Comparison of ENCODE assay signal across 1 cellular context in genomic region chr16:9047689-9048301, GRCh38.
TF ChIP-seq lines count a peak whose summit lies in the region.

No MANE protein-coding gene starts in this region.

TF ChIP-seq in GM12878, 131 proteins besides CTCF, POLR2A, EP300 and RAD21 (continued from another document and continues in another):
- TF ChIP-seq ZZZ3 (IDR thresholded peaks at IDR 0.05; ENCODE audit: control insufficient read depth, insufficient read length, low read depth): no peak
- TF ChIP-seq FOXM1 (IDR thresholded peaks at IDR 0.05; ENCODE audit: low read depth, low read length): peak; percentile 20; the same call in 1 of the 2 replicates
- TF ChIP-seq NR2C1 (IDR thresholded peaks at IDR 0.05): no peak
- TF ChIP-seq ESRRA (IDR thresholded peaks at IDR 0.05; ENCODE audit: low read length): no peak
- no peak for TF ChIP-seq USF2 (IDR thresholded peaks at IDR 0.05; ENCODE audit: borderline replicate concordance, low read depth, low read length)
- no peak for TF ChIP-seq MTA3 (IDR thresholded peaks at IDR 0.05; ENCODE audit: borderline replicate concordance, low read length)
- TF ChIP-seq CEBPB (IDR thresholded peaks at IDR 0.05; ENCODE audit: borderline replicate concordance in 1 of 2, low read depth in 2 of 2, low read length in 2 of 2): no peak
- no peak for TF ChIP-seq NKRF (conservative IDR thresholded peaks at IDR 0.05)
- no peak for TF ChIP-seq CUX1 (IDR thresholded peaks at IDR 0.05; ENCODE audit: insufficient replicate concordance, low read depth, low read length)
- no peak for TF ChIP-seq HDAC2 (IDR thresholded peaks at IDR 0.05)
- no peak for TF ChIP-seq TAF1 (IDR thresholded peaks at IDR 0.05; ENCODE audit: borderline replicate concordance, low read depth, low read length)
- TF ChIP-seq RFX5 (IDR thresholded peaks at IDR 0.05; ENCODE audit: low read depth, low read length): no peak
- TF ChIP-seq ZNF24 (IDR thresholded peaks at IDR 0.05): no peak
- no peak for TF ChIP-seq NR2C2 (IDR thresholded peaks at IDR 0.05; ENCODE audit: borderline replicate concordance, control insufficient read depth, insufficient read length, low read depth)
- TF ChIP-seq GATAD2B (conservative IDR thresholded peaks at IDR 0.05; ENCODE audit: low read depth): 0 out of 2 replicates have a peak, but pooled peaks have one; percentile 23
- no peak for TF ChIP-seq HCFC1 (IDR thresholded peaks at IDR 0.05; ENCODE audit: low read length)
- no peak for TF ChIP-seq ZBTB33 (IDR thresholded peaks at IDR 0.05)
- no peak for TF ChIP-seq ZBTB4 (CRISPR knock-in tag; IDR thresholded peaks at IDR 0.05)
- no peak for TF ChIP-seq POU2F2 (IDR thresholded peaks at IDR 0.05; ENCODE audit: borderline replicate concordance, low read depth, low read length)
- no peak for TF ChIP-seq HDAC6 (IDR thresholded peaks at IDR 0.05; ENCODE audit: unreplicated experiment)
- TF ChIP-seq MAX (IDR thresholded peaks at IDR 0.05; ENCODE audit: low read depth, low read length): no peak
- no peak for TF ChIP-seq BCLAF1 (IDR thresholded peaks at IDR 0.05)
- TF ChIP-seq EGR1 (IDR thresholded peaks at IDR 0.05; ENCODE audit: borderline replicate concordance in 1 of 2, low read depth in 2 of 2, low read length in 2 of 2): 0 out of 3 replicates have a peak, but pooled peaks of 1 of the 2 experiments have one; percentile 47
- no peak for TF ChIP-seq TCF7 (IDR thresholded peaks at IDR 0.05; ENCODE audit: borderline replicate concordance)
- no peak for TF ChIP-seq YBX1 (IDR thresholded peaks at IDR 0.05)
- no peak for TF ChIP-seq CHD4 (IDR thresholded peaks at IDR 0.05)
- peak; percentile 40; the same call in 1 of the 2 replicates for TF ChIP-seq CREM (IDR thresholded peaks at IDR 0.05; ENCODE audit: low read depth)
- TF ChIP-seq DPF2 (IDR thresholded peaks at IDR 0.05): peak; percentile 74
- peak; percentile 88 for TF ChIP-seq JUNB (IDR thresholded peaks at IDR 0.05)
- no peak for TF ChIP-seq SUZ12 (IDR thresholded peaks at IDR 0.05; ENCODE audit: unreplicated experiment)
- no peak for TF ChIP-seq ZNF207 (IDR thresholded peaks at IDR 0.05; ENCODE audit: borderline replicate concordance)
- TF ChIP-seq RELA (IDR thresholded peaks at IDR 0.05; ENCODE audit: borderline replicate concordance, partially characterized antibody): no peak
- peak; percentile 46; the same call in 1 of the 2 replicates for TF ChIP-seq JUND (IDR thresholded peaks at IDR 0.05; ENCODE audit: low read depth, low read length)
- TF ChIP-seq NBN (IDR thresholded peaks at IDR 0.05): no peak
- TF ChIP-seq ZSCAN29 (IDR thresholded peaks at IDR 0.05): no peak
- peak; percentile 57; the same call in 1 of the 2 replicates for TF ChIP-seq ATF7 (IDR thresholded peaks at IDR 0.05; ENCODE audit: low read depth)
- TF ChIP-seq STAT3 (IDR thresholded peaks at IDR 0.05; ENCODE audit: low read depth, low read length): no peak
- no peak for TF ChIP-seq KDM1A (IDR thresholded peaks at IDR 0.05; ENCODE audit: borderline replicate concordance)
- peak; percentile 48; the same call in 1 of the 2 replicates for TF ChIP-seq ATF2 (IDR thresholded peaks at IDR 0.05; ENCODE audit: low read length)
- no peak for TF ChIP-seq TBL1XR1 (IDR thresholded peaks at IDR 0.05; ENCODE audit: low read depth, low read length)
- TF ChIP-seq WRNIP1 (IDR thresholded peaks at IDR 0.05; ENCODE audit: borderline replicate concordance, low read depth, low read length): no peak
- no peak for TF ChIP-seq FOS (IDR thresholded peaks at IDR 0.05; ENCODE audit: borderline replicate concordance, extremely low read depth, insufficient read length)
- no peak for TF ChIP-seq MYC (IDR thresholded peaks at IDR 0.05; ENCODE audit: insufficient read depth, insufficient read length, insufficient replicate concordance, low read length, severe bottlenecking)
- TF ChIP-seq E2F4 (IDR thresholded peaks at IDR 0.05; ENCODE audit: low read depth, low read length): no peak
- peak in 1 of 2 experiments; percentile 93; a peak in 2 of 4 replicates for TF ChIP-seq ETV6 (conservative IDR thresholded peaks at IDR 0.05 in 1 of 2, IDR thresholded peaks at IDR 0.05 in 1 of 2; ENCODE audit: borderline replicate concordance in 1 of 2, low read depth in 1 of 2)
- peak; percentile 58 for TF ChIP-seq BCL11A (IDR thresholded peaks at IDR 0.05; ENCODE audit: low read depth, low read length)
- no peak for TF ChIP-seq SREBF2 (IDR thresholded peaks at IDR 0.05; ENCODE audit: low read length)
